ENCODE assay signal across 8 cellular contexts in genomic region chr14:75279739-75280447, GRCh38. TPM values are rescaled to one million over a fixed set of nuclear protein-coding genes. Genes with fewer than 3 reads are reported as not detected.
DNase-seq lines count a peak whose midpoint lies in the region; ATAC-seq and TF ChIP-seq lines count a peak whose summit lies in the region.

No MANE protein-coding gene starts in this region.

- H3K27ac Mint-ChIP-seq in T-helper 17 cell: peak overlapping the region; percentile 98
- H3K27ac Mint-ChIP-seq in neural progenitor cell: peak overlapping the region; percentile 42

- H3K27me3 ChIP-seq in neural progenitor cell: peaks cover 68% of the 10 kb centered on the region

- H3K27ac ChIP-seq in neural progenitor cell: no peak overlapping the region

- no peak for TF ChIP-seq CTCF in neural progenitor cell (IDR thresholded peaks at IDR 0.05)

- H3F3A ChIP-seq in neural progenitor cell (ENCODE audit: low read depth): peaks cover 36% of the 10 kb centered on the region

- H3K36me3 Mint-ChIP-seq in T-helper 17 cell (ENCODE audit: low read depth) (peaks cover 16% of the 10 kb centered on the region), neural progenitor cell (peaks cover 18% of the 10 kb centered on the region)

- ATAC-seq in T-helper 17 cell (no peak), HG02970 (IDR thresholded peaks at IDR 0.05; ENCODE audit: low FRiP score, unreplicated experiment) (no peak), GM21390 (IDR thresholded peaks at IDR 0.05; ENCODE audit: unreplicated experiment) (no peak)

- DNase-seq in GM03348 (ENCODE audit: low spot score): peak; percentile 16
- no peak for DNase-seq in T-helper 17 cell
- peak; percentile 55 for DNase-seq in fibroblast of peridontal ligament (ENCODE audit: extremely low read depth)
- peak; percentile 53 for DNase-seq in neural progenitor cell (ENCODE audit: low spot score)
- no peak for DNase-seq in NCI-H345 (lab: John Stamatoyannopoulos, UW)
- no peak for DNase-seq in NK-92 (lab: John Stamatoyannopoulos, UW; ENCODE audit: unreplicated experiment)

- peak overlapping the region; percentile 91 for H3K4me3 Mint-ChIP-seq in T-helper 17 cell
- peak overlapping the region; percentile 96 for H3K4me3 Mint-ChIP-seq in neural progenitor cell

- no peak overlapping the region for H2AFZ ChIP-seq in neural progenitor cell (replicated peaks)

- peak overlapping the region; percentile 64 for H3K4me3 ChIP-seq in neural progenitor cell

- H4K20me1 ChIP-seq in neural progenitor cell (ENCODE audit: low read depth): peaks cover 25% of the 10 kb centered on the region

- no peak overlapping the region for H3K9ac ChIP-seq in neural progenitor cell

- peaks cover 13% of the 10 kb centered on the region for H3K4me1 ChIP-seq in neural progenitor cell

- no peaks in the 10 kb centered on the region for H3K79me2 ChIP-seq in neural progenitor cell (ENCODE audit: low read depth)

- H3K27me3 Mint-ChIP-seq in T-helper 17 cell (peaks cover 15% of the 10 kb centered on the region), neural progenitor cell (ENCODE audit: insufficient read depth, low read depth) (peaks cover 36% of the 10 kb centered on the region)

- no peaks in the 10 kb centered on the region for H3K36me3 ChIP-seq in neural progenitor cell

- no peaks in the 10 kb centered on the region for H3K9me3 ChIP-seq in T-helper 17 cell (ENCODE audit: control insufficient read depth, low read length, poor library complexity, severe bottlenecking)
- no peaks in the 10 kb centered on the region for H3K9me3 ChIP-seq in neural progenitor cell (ENCODE audit: low read depth)

- peak overlapping the region; percentile 90 for H3K4me2 ChIP-seq in neural progenitor cell

- peaks cover 54% of the 10 kb centered on the region for H3K4me1 Mint-ChIP-seq in T-helper 17 cell
- peaks cover 31% of the 10 kb centered on the region for H3K4me1 Mint-ChIP-seq in neural progenitor cell

- H3K9me3 Mint-ChIP-seq in neural progenitor cell: no peaks in the 10 kb centered on the region

RNA-seq across cellular contexts. Expression of gene FOS, which starts 1.3 kb away (rescaled TPM):
- 1,000 to 10,000 TPM; 2,179 to 4,074 TPM for total RNA-seq in T-helper 17 cell
- total RNA-seq in neural progenitor cell (ENCODE audit: low replicate concordance): 32.9 and 98.6 TPM in 2 replicates

Comparison
In these comparisons a context has a peak if more than half of its experiments do, and no peak if none do; other contexts are left out.
1. DNase-seq: peak in GM03348 (single experiment), fibroblast of peridontal ligament (single experiment) and neural progenitor cell (single experiment); none in T-helper 17 cell (0 of 3), NCI-H345 (single experiment) and NK-92 (single experiment).
2. RNA of gene FOS, which starts 1.3 kb away (total RNA-seq): 2,179 to 4,074 TPM in T-helper 17 cell; 32.9 to 98.6 TPM in neural progenitor cell; every median in the first group is over 10 times any median in the second.